In genomic region chr7:77913977-77914607, GRCh38 we compare ENCODE assay signal across 1 cellular context.
TF ChIP-seq lines count a peak whose summit lies in the region.

No MANE protein-coding gene starts in this region.

TF ChIP-seq in K562, 482 proteins besides CTCF, POLR2A, EP300 and RAD21 (continued from another document and continues in another):
- TF ChIP-seq ARID3A (IDR thresholded peaks at IDR 0.05; ENCODE audit: borderline replicate concordance, low read depth, low read length) = peak; percentile 60; the same call in 1 of the 2 replicates
- TF ChIP-seq E2F6 (IDR thresholded peaks at IDR 0.05; ENCODE audit: borderline replicate concordance in 1 of 2, extremely low read depth in 1 of 2, insufficient read depth in 1 of 2, insufficient read length in 1 of 2, low read depth in 1 of 2, low read length in 1 of 2, poor library complexity in 1 of 2, severe bottlenecking in 1 of 2) = no peak
- TF ChIP-seq NCOA2 (IDR thresholded peaks at IDR 0.05; ENCODE audit: partially characterized antibody in 2 of 2) = no peak
- TF ChIP-seq MTF1 (CRISPR knock-in tag; IDR thresholded peaks at IDR 0.05; ENCODE audit: borderline replicate concordance) = no peak
- no peak for TF ChIP-seq REST (CRISPR knock-in tag; IDR thresholded peaks at IDR 0.05; ENCODE audit: low read depth)
- TF ChIP-seq USF1 (CRISPR knock-in tag; IDR thresholded peaks at IDR 0.05) = no peak
- TF ChIP-seq ZFP1 (CRISPR knock-in tag; IDR thresholded peaks at IDR 0.05) = no peak
- TF ChIP-seq SMARCA4 (IDR thresholded peaks at IDR 0.05) = peak; percentile 86
- peak; percentile 12 for TF ChIP-seq DACH1 (IDR thresholded peaks at IDR 0.05; ENCODE audit: partially characterized antibody)
- no peak for TF ChIP-seq SRF (CRISPR knock-in tag; IDR thresholded peaks at IDR 0.05)
- TF ChIP-seq RAD51 (IDR thresholded peaks at IDR 0.05; ENCODE audit: borderline replicate concordance, low read depth) = peak; percentile 24; the same call in 1 of the 2 replicates
- TF ChIP-seq CTBP1 (IDR thresholded peaks at IDR 0.05; ENCODE audit: borderline replicate concordance) = peak; percentile 32; the same call in 1 of the 2 replicates
- no peak for TF ChIP-seq CEBPB (tag; IDR thresholded peaks at IDR 0.05)
- peak; percentile 54; the same call in 1 of the 2 replicates for TF ChIP-seq FOSL1 (tag; conservative IDR thresholded peaks at IDR 0.05)
- peak; percentile 3; the same call in 1 of the 2 replicates for TF ChIP-seq BHLHE40 (IDR thresholded peaks at IDR 0.05; ENCODE audit: low read length)
- TF ChIP-seq ZNF583 (CRISPR knock-in tag; IDR thresholded peaks at IDR 0.05) = no peak
- peak; percentile 48 for TF ChIP-seq EP400 (IDR thresholded peaks at IDR 0.05)
- TF ChIP-seq FOXM1 (IDR thresholded peaks at IDR 0.05; ENCODE audit: low read depth) = peak; percentile 76
- no peak for TF ChIP-seq FOXM1 (CRISPR knock-in tag; IDR thresholded peaks at IDR 0.05; ENCODE audit: low read depth)
- TF ChIP-seq ZNF3 (CRISPR knock-in tag; IDR thresholded peaks at IDR 0.05) = peak; percentile 97
- no peak for TF ChIP-seq ZNF318 (IDR thresholded peaks at IDR 0.05; ENCODE audit: borderline replicate concordance in 1 of 2, low read depth in 1 of 2)
- TF ChIP-seq CC2D1A (IDR thresholded peaks at IDR 0.05) = 0 out of 2 replicates have a peak, but pooled peaks have one; percentile 26
- TF ChIP-seq ZFP30 (CRISPR knock-in tag; IDR thresholded peaks at IDR 0.05; ENCODE audit: borderline replicate concordance) = no peak
- no peak for TF ChIP-seq ZNF778 (CRISPR knock-in tag; IDR thresholded peaks at IDR 0.05)
- no peak for TF ChIP-seq TCFL5 (CRISPR knock-in tag; conservative IDR thresholded peaks at IDR 0.05)
- TF ChIP-seq CBFA2T3 (IDR thresholded peaks at IDR 0.05) = peak; percentile 4; the same call in 1 of the 2 replicates
- no peak for TF ChIP-seq E2F8 (IDR thresholded peaks at IDR 0.05; ENCODE audit: low read depth, partially characterized antibody)
- no peak for TF ChIP-seq TGIF2 (CRISPR knock-in tag; IDR thresholded peaks at IDR 0.05)
- TF ChIP-seq SMARCE1 (IDR thresholded peaks at IDR 0.05) = peak; percentile 76
- TF ChIP-seq SNRNP70 (optimal IDR thresholded peaks at IDR 0.05; ENCODE audit: low read depth, low read length) = no peak
- peak; percentile 71; the same call in 1 of the 2 replicates for TF ChIP-seq ATF7 (IDR thresholded peaks at IDR 0.05)
- no peak for TF ChIP-seq PURB (CRISPR knock-in tag; IDR thresholded peaks at IDR 0.05; ENCODE audit: low read depth)
- 0 out of 2 replicates have a peak, but pooled peaks have one; percentile 18 for TF ChIP-seq POLR2H (tag; IDR thresholded peaks at IDR 0.05; ENCODE audit: low read depth)
- TF ChIP-seq HNRNPUL1 (IDR thresholded peaks at IDR 0.05; ENCODE audit: low read length) = no peak
- TF ChIP-seq FOXK2 (conservative IDR thresholded peaks at IDR 0.05 in 1 of 2, IDR thresholded peaks at IDR 0.05 in 1 of 2; ENCODE audit: low read depth in 2 of 2) = peak in 1 of 2 experiments; percentile 19; a peak in 1 of 4 replicates
- TF ChIP-seq KDM1A (IDR thresholded peaks at IDR 0.05) = peak; percentile 68 to 71; a peak in 3 of 4 replicates
- no peak for TF ChIP-seq HINFP (tag; conservative IDR thresholded peaks at IDR 0.05; ENCODE audit: low read depth)
- 0 out of 2 replicates have a peak, but pooled peaks have one; percentile 20 for TF ChIP-seq MTA3 (IDR thresholded peaks at IDR 0.05; ENCODE audit: borderline replicate concordance)
